Comparison of ENCODE assay signal across 18 cellular contexts in genomic region chr6:105196076-105196475, GRCh38. TPM values are rescaled to one million over a fixed set of nuclear protein-coding genes. Genes with fewer than 3 reads are reported as not detected.
"Had no signal": no experiment of that assay in that cellular context is flagged by ENCODE, and none has a peak within 500 bp of the region (broad histone marks: within the 10 kb centered on the region; RNA-seq: fewer than 3 reads in every experiment).

No MANE protein-coding gene starts in this region.

- H3K27ac ChIP-seq: esophagus muscularis mucosa, prostate gland, thoracic aorta, upper lobe of right lung had no signal

- H3K27me3 ChIP-seq: esophagus muscularis mucosa, upper lobe of right lung had no signal

- H3K4me3 ChIP-seq: esophagus muscularis mucosa, prostate gland, thoracic aorta, upper lobe of right lung had no signal

- H3K4me1 ChIP-seq: esophagus muscularis mucosa, prostate gland, upper lobe of right lung had no signal

- H3K36me3 ChIP-seq: esophagus muscularis mucosa, prostate gland, thoracic aorta, upper lobe of right lung had no signal

- H3K9me3 ChIP-seq: prostate gland, thoracic aorta, upper lobe of right lung had no signal

- ATAC-seq: activated CD4-positive, CD25-positive, alpha-beta regulatory T cell treated with anti-CD3 and anti-CD28 coated beads, Interleukin-2, amount 50 U/mL, for 24 hours; activated T-helper 17 cell treated with anti-CD3 and anti-CD28 coated beads, Interleukin-2, amount 50 U/mL, for 72 hours; left lobe of liver; sciatic nerve; stimulated activated effector memory CD8-positive, alpha-beta T cell treated with anti-CD3 and anti-CD28 coated beads, Interleukin-12 subunit alpha, Interleukin-12 subunit beta, amount 100 ng/mL, for 72 hours; upper lobe of right lung had no signal

- DNase-seq: activated CD4-positive, alpha-beta T cell treated with anti-CD3 and anti-CD28 coated beads, Interleukin-2, amount 50 U/mL, for 4 hours; activated naive CD4-positive, alpha-beta T cell treated with Interleukin-2 at 50 U/mL for 16 hours; activated T-cell treated with anti-CD3 and anti-CD28 coated beads for 4 hours; aorta; endodermal cell; immature natural killer cell; stimulated activated CD4-positive, alpha-beta T cell treated with anti-CD3 and anti-CD28 coated beads, Interleukin-2, amount 100 ng/mL, for 24 hours; T-helper 1 cell; T1000; upper lobe of right lung had no signal

RNA-seq across cellular contexts. Expression of gene POPDC3, which starts 16.3 kb away (rescaled TPM):
- total RNA-seq: aorta, esophagus muscularis mucosa, left lobe of liver, thoracic aorta had no signal
- polyA plus RNA-seq: immature natural killer cell had no signal
